In the genomic region with DNA sequence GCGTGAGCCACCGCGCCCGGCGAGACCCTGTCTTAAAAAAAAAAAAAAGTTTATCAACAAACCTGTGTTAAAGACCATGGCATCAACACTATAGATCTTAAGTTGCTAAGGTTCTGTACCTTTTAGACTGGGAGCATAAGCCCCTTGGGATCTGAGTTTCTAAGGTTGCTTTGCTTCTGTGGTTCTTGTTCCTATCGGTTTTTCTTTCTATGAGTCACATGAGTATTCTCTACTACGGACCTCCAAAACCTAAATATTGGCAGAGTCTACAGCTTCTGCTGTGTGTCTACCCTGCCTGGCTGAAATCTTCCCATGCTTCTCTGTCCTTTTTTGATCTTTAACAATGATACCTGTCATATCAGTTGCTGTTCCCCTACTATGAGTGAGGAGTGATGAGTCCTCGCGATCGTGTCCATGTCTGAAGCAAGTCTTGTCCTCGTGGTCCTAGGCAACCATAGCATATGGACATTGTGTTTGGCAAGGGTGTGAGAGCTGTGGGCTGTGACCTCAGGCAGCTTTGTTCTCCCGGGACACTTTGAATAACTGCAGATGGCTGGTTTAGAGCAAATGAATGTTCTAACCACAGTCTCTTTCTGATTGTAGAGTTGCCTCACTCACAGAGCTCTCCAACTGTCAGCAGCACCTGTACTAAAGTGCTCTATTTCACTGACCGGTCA, we compare ENCODE assay signal across 10 cellular contexts. TPM values are rescaled to one million over a fixed set of nuclear protein-coding genes. Genes with fewer than 3 reads are reported as not detected.
DNase-seq lines count a peak whose midpoint lies in the region; ATAC-seq, FAIRE-seq and TF ChIP-seq lines count a peak whose summit lies in the region.
"Had no signal": no experiment of that assay in that cellular context is flagged by ENCODE, and none has a peak within 500 bp of the region (broad histone marks: within the 10 kb centered on the region; RNA-seq: fewer than 3 reads in every experiment).

No MANE protein-coding gene starts in this region.

- H3K14ac ChIP-seq in H1 (ENCODE audit: insufficient read length) = no peak overlapping the region

- no peak for TF ChIP-seq EP300 in H1 (IDR thresholded peaks at IDR 0.05; ENCODE audit: borderline replicate concordance in 1 of 2, low read depth in 2 of 2, low read length in 2 of 2)

- no peak for FAIRE-seq in H1 (lab: Jason Lieb, UNC)

- CTCF ChIA-PET in H1 (lab: Charles Lee; ENCODE audit: partially characterized antibody) = interaction anchor here (1.6 to 1.7 kb wide), 2 partner anchors 34 to 84 kb away, joined by 4 to 7 read pairs; no protein-coding TSS in a partner anchor
- CTCF ChIA-PET in CD4-positive, alpha-beta T cell (lab: Charles Lee) = no interaction called here

- no peak for TF ChIP-seq POLR2A in H1 (IDR thresholded peaks at IDR 0.05; ENCODE audit: control extremely low read depth in 1 of 2, low read depth in 2 of 2, low read length in 2 of 2)
- TF ChIP-seq POLR2A in erythroblast (IDR thresholded peaks at IDR 0.05; ENCODE audit: low read length) = no peak

- H3K79me1 ChIP-seq in H1 (ENCODE audit: low read depth, low read length) = no peaks in the 10 kb centered on the region

- WGBS in H1 (ENCODE audit: extremely low coverage in 1 of 2, insufficient coverage in 1 of 2, insufficient read length in 1 of 2, insufficient replicate concordance in 2 of 2, low coverage in 1 of 2, low lambda C conversion rate in 2 of 2, missing lambda C conversion rate in 1 of 2), 2 experiments = 94% methylated on average over 13 of the region's 13 CpGs; no CpG with 5 or more reads in 1 of the 2 experiments

- H2AK5ac ChIP-seq in H1 (ENCODE audit: low read depth, low read length) = 0 out of 2 replicates have a peak overlapping the region, but pooled peaks have one; percentile 24

- no peaks in the 10 kb centered on the region for H3K23me2 ChIP-seq in H1 (ENCODE audit: low read depth, low read length)

- no peak for TF ChIP-seq RAD21 in H1 (IDR thresholded peaks at IDR 0.05 in 1 of 2, conservative IDR thresholded peaks at IDR 0.05 in 1 of 2; ENCODE audit: low read depth in 2 of 2, low read length in 2 of 2)

- DNase-seq in activated CD4-positive, alpha-beta T cell treated with anti-CD3 and anti-CD28 coated beads, Interleukin-2, amount 10 ng/mL, durations not matched to agents 24 days and 14 days = peak; percentile 43
- DNase-seq in activated CD4-positive, alpha-beta T cell treated with anti-CD3 and anti-CD28 coated beads, Interleukin-2, amount 50 U/mL, for 1 hour = no peak
- DNase-seq in H1 (ENCODE audit: low read depth in 1 of 2, low spot score in 2 of 2) = no peak
- peak in 1 of 2 donors; percentile 30 for DNase-seq in tibial artery
- no peak for DNase-seq in DMS114 treated with DMSO at 0.1 percent for 48 hours (lab: John Stamatoyannopoulos, UW; ENCODE audit: unreplicated experiment)
- DNase-seq in erythroblast (lab: John Stamatoyannopoulos, UW) = no peak
- DNase-seq in CD4-positive, alpha-beta T cell = no peak
- DNase-seq: ACHN, NCI-H748 treated with DMSO at 0.1 percent for 48 hours had no signal

- H4K8ac ChIP-seq in H1 (ENCODE audit: extremely low read depth, insufficient read depth, low read length) = no peak overlapping the region

- H3K9ac ChIP-seq in H1 (replicated peaks in 1 of 4; ENCODE audit: extremely low read depth in 1 of 4, low read depth in 3 of 4, low read length in 3 of 4) = no peak overlapping the region

- H4K91ac ChIP-seq in H1 (replicated peaks; ENCODE audit: insufficient read length, low read length) = peak overlapping the region; percentile 23

- H4K20me1 ChIP-seq in H1 (replicated peaks in 1 of 2; ENCODE audit: control insufficient read depth in 1 of 2, insufficient read depth in 2 of 2, low read length in 2 of 2) = no peaks in the 10 kb centered on the region

- H3K4ac ChIP-seq in H1 (replicated peaks; ENCODE audit: insufficient read length, low read depth, low read length) = no peak overlapping the region

- no peaks in the 10 kb centered on the region for H3K9me3 ChIP-seq in H1 (ENCODE audit: insufficient read depth in 2 of 2, low read depth in 1 of 2, low read length in 1 of 2)
- H3K9me3 ChIP-seq in tibial artery = no peaks in the 10 kb centered on the region
- H3K9me3 ChIP-seq in CD4-positive, alpha-beta T cell (ENCODE audit: control insufficient read depth, low read length) = no peaks in the 10 kb centered on the region

- no peak overlapping the region; the same call in 1 of the 2 replicates for H2BK20ac ChIP-seq in H1 (ENCODE audit: low read length)

- H3K9me3 Mint-ChIP-seq in activated CD4-positive, alpha-beta T cell treated with anti-CD3 and anti-CD28 coated beads, Interleukin-2, amount 10 ng/mL, durations not matched to agents 24 days and 14 days = no peaks in the 10 kb centered on the region
- H3K9me3 Mint-ChIP-seq in CD4-positive, alpha-beta T cell = no peaks in the 10 kb centered on the region

- H3K4me1 Mint-ChIP-seq in activated CD4-positive, alpha-beta T cell treated with anti-CD3 and anti-CD28 coated beads, Interleukin-2, amount 10 ng/mL, durations not matched to agents 24 days and 14 days = no peaks in the 10 kb centered on the region
- no peaks in the 10 kb centered on the region for H3K4me1 Mint-ChIP-seq in CD4-positive, alpha-beta T cell (ENCODE audit: low read depth)

- POLR2A ChIA-PET in H1 (lab: Charles Lee; ENCODE audit: partially characterized antibody) = interaction anchor here (1.0 kb wide), 1 partner anchor 28 kb away, joined by 3 read pairs; no protein-coding TSS in a partner anchor
- POLR2A ChIA-PET in CD4-positive, alpha-beta T cell (lab: Charles Lee) = no interaction called here

- no peak overlapping the region for H3K4me2 ChIP-seq in H1 (ENCODE audit: insufficient read depth in 1 of 2, low read depth in 2 of 2, low read length in 2 of 2)

- no peak overlapping the region for H2BK120ac ChIP-seq in H1 (replicated peaks; ENCODE audit: low read depth, low read length)

- no peak overlapping the region for H3K56ac ChIP-seq in H1 (replicated peaks; ENCODE audit: insufficient read length, low read depth, low read length)

- H3K27ac Mint-ChIP-seq in activated CD4-positive, alpha-beta T cell treated with anti-CD3 and anti-CD28 coated beads, Interleukin-2, amount 10 ng/mL, durations not matched to agents 24 days and 14 days = no peak overlapping the region
- H3K27ac Mint-ChIP-seq in CD4-positive, alpha-beta T cell = no peak overlapping the region

- H3K4me1 ChIP-seq in H1 (replicated peaks in 1 of 4; ENCODE audit: control insufficient read depth in 3 of 4, insufficient read depth in 4 of 4, low read length in 3 of 4) (no peaks in the 10 kb centered on the region), tibial artery (peaks cover 0 to 22% (median 13%) of the 10 kb centered on the region in 4 donors)

- H3K36me3 Mint-ChIP-seq in activated CD4-positive, alpha-beta T cell treated with anti-CD3 and anti-CD28 coated beads, Interleukin-2, amount 10 ng/mL, durations not matched to agents 24 days and 14 days (ENCODE audit: low read depth) = peaks cover 11% of the 10 kb centered on the region
- H3K36me3 Mint-ChIP-seq in CD4-positive, alpha-beta T cell (ENCODE audit: low read depth) = no peaks in the 10 kb centered on the region

- no peak overlapping the region for H2AFZ ChIP-seq in H1 (ENCODE audit: low read length)

- H3K79me2 ChIP-seq in H1 (ENCODE audit: control insufficient read depth in 1 of 2, insufficient read depth in 2 of 2, low read length in 2 of 2) = no peaks in the 10 kb centered on the region

- peak; percentile 89 for ATAC-seq in HG03135 (IDR thresholded peaks at IDR 0.05; ENCODE audit: unreplicated experiment)
- no peak for ATAC-seq in CD4-positive, alpha-beta T cell (ENCODE audit: poor library complexity)

- H3K27me3 ChIP-seq in H1 (replicated peaks in 1 of 4; ENCODE audit: control insufficient read depth in 3 of 4, extremely low read depth in 1 of 4, insufficient read depth in 3 of 4, low read length in 3 of 4) (no peaks in the 10 kb centered on the region), tibial artery (no peaks in the 10 kb centered on the region)
- H3K27me3 ChIP-seq in CD4-positive, alpha-beta T cell (ENCODE audit: control insufficient read depth, insufficient read depth, low read length) = no peaks in the 10 kb centered on the region

- H3K18ac ChIP-seq in H1 (ENCODE audit: extremely low read depth, low read length) = no peak overlapping the region

- H3K4me3 Mint-ChIP-seq in activated CD4-positive, alpha-beta T cell treated with anti-CD3 and anti-CD28 coated beads, Interleukin-2, amount 10 ng/mL, durations not matched to agents 24 days and 14 days = no peak overlapping the region
- H3K4me3 Mint-ChIP-seq in CD4-positive, alpha-beta T cell = no peak overlapping the region

- no peak overlapping the region for H3K23ac ChIP-seq in H1 (ENCODE audit: insufficient read length)

- no peak overlapping the region for H4K5ac ChIP-seq in H1 (ENCODE audit: insufficient read length, low read depth, low read length)

- no peak overlapping the region for H2BK5ac ChIP-seq in H1 (ENCODE audit: low read depth, low read length)

- TF ChIP-seq CTCF in H1 (IDR thresholded peaks at IDR 0.05; ENCODE audit: control extremely low read depth in 1 of 3, insufficient read depth in 1 of 3, low read depth in 1 of 3, low read length in 3 of 3) (no peak), tibial artery (IDR thresholded peaks at IDR 0.05) (no peak)
- TF ChIP-seq CTCF in CD4-positive, alpha-beta T cell (IDR thresholded peaks at IDR 0.05) = no peak

- H3K27me3 Mint-ChIP-seq in activated CD4-positive, alpha-beta T cell treated with anti-CD3 and anti-CD28 coated beads, Interleukin-2, amount 10 ng/mL, durations not matched to agents 24 days and 14 days = no peaks in the 10 kb centered on the region
- peaks cover 9% of the 10 kb centered on the region for H3K27me3 Mint-ChIP-seq in CD4-positive, alpha-beta T cell

- peaks cover 3 to 19% (median 9%) of the 10 kb centered on the region in 4 experiments; a peak in 5 of 8 replicates for H3K36me3 ChIP-seq in H1 (ENCODE audit: control insufficient read depth in 2 of 4, insufficient read depth in 4 of 4, low read length in 3 of 4)
- H3K36me3 ChIP-seq in tibial artery = peaks cover 20 to 44% (median 26%) of the 10 kb centered on the region in 3 donors

- H2BK15ac ChIP-seq in H1 (ENCODE audit: low read length) = no peak overlapping the region

- no peak overlapping the region for H2BK12ac ChIP-seq in H1 (ENCODE audit: low read depth, low read length)

- H3K27ac ChIP-seq in H1 (ENCODE audit: low read depth, low read length) (no peak overlapping the region), tibial artery (peak overlapping the region; percentile 54 to 66)
- no peak overlapping the region for H3K27ac ChIP-seq in CD4-positive, alpha-beta T cell (ENCODE audit: low read depth, low read length)

- no peak overlapping the region for H3K4me3 ChIP-seq in H1 (ENCODE audit: extremely low read depth in 1 of 4, insufficient read depth in 2 of 4, low read depth in 3 of 4, low read length in 4 of 4)
- no peak overlapping the region for H3K4me3 ChIP-seq in tibial artery

- intact Hi-C loops in activated CD4-positive, alpha-beta T cell treated with anti-CD3 and anti-CD28 coated beads, Interleukin-2, amount 10 ng/mL, durations not matched to agents 24 days and 14 days (cut with micrococcal nuclease) = no loop called here
- intact Hi-C loops in tibial artery (cut with DNase I; ENCODE audit: low total_unique reads) = no loop called here
- intact Hi-C loops in CD4-positive, alpha-beta T cell (cut with DNase I, micrococcal nuclease) = no loop called here

RNA-seq across cellular contexts. Expression of a gene that starts 9.0 kb away (rescaled TPM):
- 59.2 and 61.8 TPM in 2 replicates for total RNA-seq in activated CD4-positive, alpha-beta T cell treated with anti-CD3 and anti-CD28 coated beads, Interleukin-2, amount 10 ng/mL, durations not matched to agents 24 days and 14 days
- 61.2 and 66.2 TPM in 2 replicates for total RNA-seq in H1 (2021; fragmentation: NEBNext Ultra II Directional; extraction: Animal tissue kit (Norgen Biotek cat#: 25700))
- polyA plus RNA-seq in H1 (2011; rRNA removed) = 17.3 and 23.1 TPM in 2 replicates
- 27.8 TPM for polyA plus RNA-seq in H1 (2011; cell fraction: cytosol; rRNA removed)
- 18.5 TPM for polyA plus RNA-seq in H1 (2011; cell fraction: nucleus; rRNA removed)
- polyA plus RNA-seq in H1 (2012, experiment 1 of 2) = 33.2 to 40.8 TPM (median 37.6 TPM) in 4 replicates
- 9.9 TPM for polyA plus RNA-seq in H1 (2012, experiment 2 of 2)
- polyA plus RNA-seq in H1 (2013, experiment 1 of 2) = 34.8 TPM
- 34.4 TPM for polyA plus RNA-seq in H1 (2013, experiment 2 of 2)
- 43.1 and 43.7 TPM in 2 replicates for polyA minus RNA-seq in H1 (2011; rRNA and poly(A)+ RNA removed)
- 29.4 TPM for polyA minus RNA-seq in H1 (2011; cell fraction: cytosol; rRNA and poly(A)+ RNA removed)
- polyA minus RNA-seq in H1 (2011; cell fraction: nucleus; rRNA and poly(A)+ RNA removed) = 33.4 TPM
- total RNA-seq in CD4-positive, alpha-beta T cell = 10 to 100 TPM; 10.7 to 10.8 TPM

RNA-seq across cellular contexts. Expression of a gene that starts 57.6 kb away (rescaled TPM):
- total RNA-seq in activated CD4-positive, alpha-beta T cell treated with anti-CD3 and anti-CD28 coated beads, Interleukin-2, amount 10 ng/mL, durations not matched to agents 24 days and 14 days = 0.21 and 0.59 TPM in 2 replicates
- total RNA-seq in H1 (2021; fragmentation: NEBNext Ultra II Directional; extraction: Animal tissue kit (Norgen Biotek cat#: 25700)) = 0.73 and 0.86 TPM in 2 replicates
- polyA plus RNA-seq in H1 (2011; rRNA removed) = 0.53 TPM in 2 replicates
- polyA plus RNA-seq in H1 (2011; cell fraction: cytosol; rRNA removed) = 0.74 TPM
- 0.33 TPM for polyA plus RNA-seq in H1 (2011; cell fraction: nucleus; rRNA removed)
- 0.46 to 1.2 TPM (median 0.92 TPM) in 4 replicates for polyA plus RNA-seq in H1 (2012, experiment 1 of 2)
- polyA plus RNA-seq in H1 (2012, experiment 2 of 2) = not detected
- 0.49 TPM for polyA plus RNA-seq in H1 (2013, experiment 1 of 2)
- 0.83 TPM for polyA plus RNA-seq in H1 (2013, experiment 2 of 2)
- polyA minus RNA-seq in H1 (2011; rRNA and poly(A)+ RNA removed) = 0.83 and 0.98 TPM in 2 replicates
- not detected for polyA minus RNA-seq in H1 (2011; cell fraction: cytosol; rRNA and poly(A)+ RNA removed)
- polyA minus RNA-seq in H1 (2011; cell fraction: nucleus; rRNA and poly(A)+ RNA removed) = 0.70 TPM
- total RNA-seq in CD4-positive, alpha-beta T cell = not detected

RNA-seq across cellular contexts. Expression of a gene that starts 57.9 kb away (rescaled TPM):
- 24.4 and 27.0 TPM in 2 replicates for total RNA-seq in activated CD4-positive, alpha-beta T cell treated with anti-CD3 and anti-CD28 coated beads, Interleukin-2, amount 10 ng/mL, durations not matched to agents 24 days and 14 days
- 16.7 and 20.4 TPM in 2 replicates for total RNA-seq in H1 (2021; fragmentation: NEBNext Ultra II Directional; extraction: Animal tissue kit (Norgen Biotek cat#: 25700))
- polyA plus RNA-seq in H1 (2011; rRNA removed) = 3.6 and 6.7 TPM in 2 replicates
- 9.5 TPM for polyA plus RNA-seq in H1 (2011; cell fraction: cytosol; rRNA removed)
- 6.4 TPM for polyA plus RNA-seq in H1 (2011; cell fraction: nucleus; rRNA removed)
- 13.6 to 22.0 TPM (median 14.6 TPM) in 4 replicates for polyA plus RNA-seq in H1 (2012, experiment 1 of 2)
- polyA plus RNA-seq in H1 (2012, experiment 2 of 2) = 1.9 TPM
- polyA plus RNA-seq in H1 (2013, experiment 1 of 2) = 38.9 TPM
- polyA plus RNA-seq in H1 (2013, experiment 2 of 2) = 37.3 TPM
- polyA minus RNA-seq in H1 (2011; rRNA and poly(A)+ RNA removed) = 9.6 and 11.0 TPM in 2 replicates
- polyA minus RNA-seq in H1 (2011; cell fraction: cytosol; rRNA and poly(A)+ RNA removed) = 5.7 TPM
- 14.7 TPM for polyA minus RNA-seq in H1 (2011; cell fraction: nucleus; rRNA and poly(A)+ RNA removed)
- 10 to 100 TPM; 14.8 to 16.0 TPM for total RNA-seq in CD4-positive, alpha-beta T cell

Comparison
In these comparisons a context has a peak if more than half of its experiments do, and no peak if none do; other contexts are left out.
1. H3K27ac ChIP-seq: peak in tibial artery (2 of 2); none in H1 (single experiment) and CD4-positive, alpha-beta T cell (single experiment).